Comparison of ENCODE assay signal across 17 cellular contexts in genomic region chr19:18726417-18726767, GRCh38.
"Had no signal": no experiment of that assay in that cellular context is flagged by ENCODE, and none has a peak within 500 bp of the region (broad histone marks: within the 10 kb centered on the region; RNA-seq: fewer than 3 reads in every experiment).

No MANE protein-coding gene starts in this region.

- H3K4me1 ChIP-seq: ascending aorta had no signal

- DNase-seq: activated CD4-positive, alpha-beta T cell treated with anti-CD3 and anti-CD28 coated beads for 48 hours; activated CD4-positive, alpha-beta T cell treated with anti-CD3 and anti-CD28 coated beads, Interleukin-2, amount 50 U/mL, for 48 hours; activated CD8-positive, alpha-beta memory T cell treated with anti-CD3 and anti-CD28 coated beads for 24 hours; activated effector memory CD4-positive, alpha-beta T cell treated with anti-CD3 and anti-CD28 coated beads, Interleukin-2, amount 50 U/mL, for 16 hours; activated naive CD4-positive, alpha-beta T cell treated with anti-CD3 and anti-CD28 coated beads, Interleukin-2, amount 10 ng/mL, durations not matched to agents 7 days and 5 days; activated naive CD8-positive, alpha-beta T cell treated with anti-CD3 and anti-CD28 coated beads, Interleukin-2, amount 10 ng/mL, durations not matched to agents 7 days and 5 days; brain microvascular endothelial cell; cortex of kidney; effector memory CD8-positive, alpha-beta T cell; islet precursor cell; mammary epithelial cell; stimulated activated CD4-positive, alpha-beta T cell treated with anti-CD3 and anti-CD28 coated beads, Interleukin-2, amount 100 ng/mL, for 48 hours; stimulated activated naive CD8-positive, alpha-beta T cell treated with anti-CD3 and anti-CD28 coated beads, Interleukin-15, Interleukin-2, amounts not matched to agents 100 U/mL and 50 U/mL, for 24 hours; trophoblast cell had no signal

- H3K36me3 ChIP-seq: ascending aorta, brain microvascular endothelial cell, thoracic aorta had no signal

- H3K4me3 ChIP-seq: ascending aorta, hepatocyte, thoracic aorta had no signal

- ATAC-seq: effector memory CD8-positive, alpha-beta T cell; stimulated activated naive CD8-positive, alpha-beta T cell treated with anti-CD3 and anti-CD28 coated beads, Interleukin-15, Interleukin-2, amounts not matched to agents 100 U/mL and 50 U/mL, for 24 hours had no signal

- H3K27me3 ChIP-seq: ascending aorta, brain microvascular endothelial cell, hepatocyte had no signal

- H3K27ac ChIP-seq: ascending aorta, brain microvascular endothelial cell, hepatocyte, thoracic aorta had no signal

- H3K9me3 ChIP-seq: ascending aorta, thoracic aorta had no signal
